ENCODE assay signal across 1 cellular context in the genomic region with DNA sequence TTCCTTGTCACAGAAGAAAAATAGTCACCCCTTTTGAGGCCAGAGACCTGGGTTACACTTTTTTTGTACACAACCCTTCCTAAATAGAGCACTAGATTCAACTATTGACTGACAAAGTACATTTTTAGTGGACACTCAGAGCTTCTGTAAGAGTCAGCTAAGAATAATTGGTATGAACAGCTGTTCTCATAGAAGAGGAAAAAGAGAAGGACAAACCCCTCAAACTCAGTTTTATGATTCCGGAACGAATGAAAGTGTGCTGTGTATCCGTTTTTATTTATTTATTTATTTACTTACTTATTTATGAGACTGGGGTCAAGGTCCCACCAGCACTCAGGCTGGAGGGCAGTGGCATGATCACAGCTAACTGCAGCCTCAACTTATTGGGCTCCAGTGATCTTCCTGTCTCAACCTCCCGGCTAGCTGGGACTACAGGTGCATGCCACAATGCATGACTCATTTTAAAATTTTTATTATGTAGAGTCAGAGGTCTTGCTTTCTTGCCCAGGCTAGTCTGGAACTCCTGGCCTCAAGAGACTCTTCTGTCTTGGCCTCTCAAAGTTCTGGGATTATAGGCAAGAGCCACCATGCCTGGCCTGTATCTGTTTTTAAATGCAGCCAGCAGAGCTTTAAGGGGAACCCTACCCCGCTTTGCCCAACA.
TF ChIP-seq lines count a peak whose summit lies in the region.

No MANE protein-coding gene starts in this region.

TF ChIP-seq in GM12878, 131 proteins besides CTCF, POLR2A, EP300 and RAD21:
- TF ChIP-seq, protein P1, sequence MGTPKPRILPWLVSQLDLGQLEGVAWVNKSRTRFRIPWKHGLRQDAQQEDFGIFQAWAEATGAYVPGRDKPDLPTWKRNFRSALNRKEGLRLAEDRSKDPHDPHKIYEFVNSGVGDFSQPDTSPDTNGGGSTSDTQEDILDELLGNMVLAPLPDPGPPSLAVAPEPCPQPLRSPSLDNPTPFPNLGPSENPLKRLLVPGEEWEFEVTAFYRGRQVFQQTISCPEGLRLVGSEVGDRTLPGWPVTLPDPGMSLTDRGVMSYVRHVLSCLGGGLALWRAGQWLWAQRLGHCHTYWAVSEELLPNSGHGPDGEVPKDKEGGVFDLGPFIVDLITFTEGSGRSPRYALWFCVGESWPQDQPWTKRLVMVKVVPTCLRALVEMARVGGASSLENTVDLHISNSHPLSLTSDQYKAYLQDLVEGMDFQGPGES (IDR thresholded peaks at IDR 0.05), result no peak
- TF ChIP-seq, protein P2, sequence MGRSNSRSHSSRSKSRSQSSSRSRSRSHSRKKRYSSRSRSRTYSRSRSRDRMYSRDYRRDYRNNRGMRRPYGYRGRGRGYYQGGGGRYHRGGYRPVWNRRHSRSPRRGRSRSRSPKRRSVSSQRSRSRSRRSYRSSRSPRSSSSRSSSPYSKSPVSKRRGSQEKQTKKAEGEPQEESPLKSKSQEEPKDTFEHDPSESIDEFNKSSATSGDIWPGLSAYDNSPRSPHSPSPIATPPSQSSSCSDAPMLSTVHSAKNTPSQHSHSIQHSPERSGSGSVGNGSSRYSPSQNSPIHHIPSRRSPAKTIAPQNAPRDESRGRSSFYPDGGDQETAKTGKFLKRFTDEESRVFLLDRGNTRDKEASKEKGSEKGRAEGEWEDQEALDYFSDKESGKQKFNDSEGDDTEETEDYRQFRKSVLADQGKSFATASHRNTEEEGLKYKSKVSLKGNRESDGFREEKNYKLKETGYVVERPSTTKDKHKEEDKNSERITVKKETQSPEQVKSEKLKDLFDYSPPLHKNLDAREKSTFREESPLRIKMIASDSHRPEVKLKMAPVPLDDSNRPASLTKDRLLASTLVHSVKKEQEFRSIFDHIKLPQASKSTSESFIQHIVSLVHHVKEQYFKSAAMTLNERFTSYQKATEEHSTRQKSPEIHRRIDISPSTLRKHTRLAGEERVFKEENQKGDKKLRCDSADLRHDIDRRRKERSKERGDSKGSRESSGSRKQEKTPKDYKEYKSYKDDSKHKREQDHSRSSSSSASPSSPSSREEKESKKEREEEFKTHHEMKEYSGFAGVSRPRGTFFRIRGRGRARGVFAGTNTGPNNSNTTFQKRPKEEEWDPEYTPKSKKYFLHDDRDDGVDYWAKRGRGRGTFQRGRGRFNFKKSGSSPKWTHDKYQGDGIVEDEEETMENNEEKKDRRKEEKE (IDR thresholded peaks at IDR 0.05), result no peak
- TF ChIP-seq RFX5 (IDR thresholded peaks at IDR 0.05; ENCODE audit: low read depth, low read length), result no peak
- TF ChIP-seq SMC3 (IDR thresholded peaks at IDR 0.05; ENCODE audit: borderline replicate concordance, low read length), result no peak
- TF ChIP-seq JUND (IDR thresholded peaks at IDR 0.05; ENCODE audit: low read depth, low read length), result no peak
- TF ChIP-seq GATAD2B (conservative IDR thresholded peaks at IDR 0.05; ENCODE audit: low read depth), result no peak
- TF ChIP-seq, protein P3, sequence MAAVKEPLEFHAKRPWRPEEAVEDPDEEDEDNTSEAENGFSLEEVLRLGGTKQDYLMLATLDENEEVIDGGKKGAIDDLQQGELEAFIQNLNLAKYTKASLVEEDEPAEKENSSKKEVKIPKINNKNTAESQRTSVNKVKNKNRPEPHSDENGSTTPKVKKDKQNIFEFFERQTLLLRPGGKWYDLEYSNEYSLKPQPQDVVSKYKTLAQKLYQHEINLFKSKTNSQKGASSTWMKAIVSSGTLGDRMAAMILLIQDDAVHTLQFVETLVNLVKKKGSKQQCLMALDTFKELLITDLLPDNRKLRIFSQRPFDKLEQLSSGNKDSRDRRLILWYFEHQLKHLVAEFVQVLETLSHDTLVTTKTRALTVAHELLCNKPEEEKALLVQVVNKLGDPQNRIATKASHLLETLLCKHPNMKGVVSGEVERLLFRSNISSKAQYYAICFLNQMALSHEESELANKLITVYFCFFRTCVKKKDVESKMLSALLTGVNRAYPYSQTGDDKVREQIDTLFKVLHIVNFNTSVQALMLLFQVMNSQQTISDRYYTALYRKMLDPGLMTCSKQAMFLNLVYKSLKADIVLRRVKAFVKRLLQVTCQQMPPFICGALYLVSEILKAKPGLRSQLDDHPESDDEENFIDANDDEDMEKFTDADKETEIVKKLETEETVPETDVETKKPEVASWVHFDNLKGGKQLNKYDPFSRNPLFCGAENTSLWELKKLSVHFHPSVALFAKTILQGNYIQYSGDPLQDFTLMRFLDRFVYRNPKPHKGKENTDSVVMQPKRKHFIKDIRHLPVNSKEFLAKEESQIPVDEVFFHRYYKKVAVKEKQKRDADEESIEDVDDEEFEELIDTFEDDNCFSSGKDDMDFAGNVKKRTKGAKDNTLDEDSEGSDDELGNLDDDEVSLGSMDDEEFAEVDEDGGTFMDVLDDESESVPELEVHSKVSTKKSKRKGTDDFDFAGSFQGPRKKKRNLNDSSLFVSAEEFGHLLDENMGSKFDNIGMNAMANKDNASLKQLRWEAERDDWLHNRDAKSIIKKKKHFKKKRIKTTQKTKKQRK (IDR thresholded peaks at IDR 0.05; ENCODE audit: low read depth, low read length), result no peak
- no peak for TF ChIP-seq MEF2B (IDR thresholded peaks at IDR 0.05; ENCODE audit: partially characterized antibody, poor library complexity, severe bottlenecking)
- no peak for TF ChIP-seq ATF7 (IDR thresholded peaks at IDR 0.05; ENCODE audit: low read depth)
- TF ChIP-seq, protein P4, sequence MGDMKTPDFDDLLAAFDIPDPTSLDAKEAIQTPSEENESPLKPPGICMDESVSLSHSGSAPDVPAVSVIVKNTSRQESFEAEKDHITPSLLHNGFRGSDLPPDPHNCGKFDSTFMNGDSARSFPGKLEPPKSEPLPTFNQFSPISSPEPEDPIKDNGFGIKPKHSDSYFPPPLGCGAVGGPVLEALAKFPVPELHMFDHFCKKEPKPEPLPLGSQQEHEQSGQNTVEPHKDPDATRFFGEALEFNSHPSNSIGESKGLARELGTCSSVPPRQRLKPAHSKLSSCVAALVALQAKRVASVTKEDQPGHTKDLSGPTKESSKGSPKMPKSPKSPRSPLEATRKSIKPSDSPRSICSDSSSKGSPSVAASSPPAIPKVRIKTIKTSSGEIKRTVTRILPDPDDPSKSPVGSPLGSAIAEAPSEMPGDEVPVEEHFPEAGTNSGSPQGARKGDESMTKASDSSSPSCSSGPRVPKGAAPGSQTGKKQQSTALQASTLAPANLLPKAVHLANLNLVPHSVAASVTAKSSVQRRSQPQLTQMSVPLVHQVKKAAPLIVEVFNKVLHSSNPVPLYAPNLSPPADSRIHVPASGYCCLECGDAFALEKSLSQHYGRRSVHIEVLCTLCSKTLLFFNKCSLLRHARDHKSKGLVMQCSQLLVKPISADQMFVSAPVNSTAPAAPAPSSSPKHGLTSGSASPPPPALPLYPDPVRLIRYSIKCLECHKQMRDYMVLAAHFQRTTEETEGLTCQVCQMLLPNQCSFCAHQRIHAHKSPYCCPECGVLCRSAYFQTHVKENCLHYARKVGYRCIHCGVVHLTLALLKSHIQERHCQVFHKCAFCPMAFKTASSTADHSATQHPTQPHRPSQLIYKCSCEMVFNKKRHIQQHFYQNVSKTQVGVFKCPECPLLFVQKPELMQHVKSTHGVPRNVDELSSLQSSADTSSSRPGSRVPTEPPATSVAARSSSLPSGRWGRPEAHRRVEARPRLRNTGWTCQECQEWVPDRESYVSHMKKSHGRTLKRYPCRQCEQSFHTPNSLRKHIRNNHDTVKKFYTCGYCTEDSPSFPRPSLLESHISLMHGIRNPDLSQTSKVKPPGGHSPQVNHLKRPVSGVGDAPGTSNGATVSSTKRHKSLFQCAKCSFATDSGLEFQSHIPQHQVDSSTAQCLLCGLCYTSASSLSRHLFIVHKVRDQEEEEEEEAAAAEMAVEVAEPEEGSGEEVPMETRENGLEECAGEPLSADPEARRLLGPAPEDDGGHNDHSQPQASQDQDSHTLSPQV (IDR thresholded peaks at IDR 0.05), result no peak
- no peak for TF ChIP-seq BHLHE40 (IDR thresholded peaks at IDR 0.05; ENCODE audit: borderline replicate concordance in 1 of 2, low read depth in 2 of 2, low read length in 1 of 2)
- no peak for TF ChIP-seq SMAD1 (IDR thresholded peaks at IDR 0.05; ENCODE audit: low read depth, partially characterized antibody)
- TF ChIP-seq POLR2AphosphoS2 (IDR thresholded peaks at IDR 0.05; ENCODE audit: low read depth, low read length), result no peak
- TF ChIP-seq, protein P5, sequence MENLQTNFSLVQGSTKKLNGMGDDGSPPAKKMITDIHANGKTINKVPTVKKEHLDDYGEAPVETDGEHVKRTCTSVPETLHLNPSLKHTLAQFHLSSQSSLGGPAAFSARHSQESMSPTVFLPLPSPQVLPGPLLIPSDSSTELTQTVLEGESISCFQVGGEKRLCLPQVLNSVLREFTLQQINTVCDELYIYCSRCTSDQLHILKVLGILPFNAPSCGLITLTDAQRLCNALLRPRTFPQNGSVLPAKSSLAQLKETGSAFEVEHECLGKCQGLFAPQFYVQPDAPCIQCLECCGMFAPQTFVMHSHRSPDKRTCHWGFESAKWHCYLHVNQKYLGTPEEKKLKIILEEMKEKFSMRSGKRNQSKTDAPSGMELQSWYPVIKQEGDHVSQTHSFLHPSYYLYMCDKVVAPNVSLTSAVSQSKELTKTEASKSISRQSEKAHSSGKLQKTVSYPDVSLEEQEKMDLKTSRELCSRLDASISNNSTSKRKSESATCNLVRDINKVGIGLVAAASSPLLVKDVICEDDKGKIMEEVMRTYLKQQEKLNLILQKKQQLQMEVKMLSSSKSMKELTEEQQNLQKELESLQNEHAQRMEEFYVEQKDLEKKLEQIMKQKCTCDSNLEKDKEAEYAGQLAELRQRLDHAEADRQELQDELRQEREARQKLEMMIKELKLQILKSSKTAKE (IDR thresholded peaks at IDR 0.05; ENCODE audit: low read depth, poor library complexity, severe bottlenecking), result no peak
- no peak for TF ChIP-seq ZNF622 (IDR thresholded peaks at IDR 0.05)
TF ChIP-seq in GM12878: peak in this region for 0.
